Comparison of ENCODE assay signal across 13 cellular contexts in genomic region chrY:12421069-12421787, GRCh38.
DNase-seq lines count a peak whose midpoint lies in the region; ATAC-seq, FAIRE-seq and TF ChIP-seq lines count a peak whose summit lies in the region.
"Had no signal": no experiment of that assay in that cellular context is flagged by ENCODE, and none has a peak within 500 bp of the region (broad histone marks: within the 10 kb centered on the region; RNA-seq: fewer than 3 reads in every experiment).

No MANE protein-coding gene starts in this region.

- no peaks in the 10 kb centered on the region for H3K23me2 ChIP-seq in H1 (ENCODE audit: low read depth, low read length)

- peaks cover 0 to 6% of the 10 kb centered on the region in 2 donors for H3K27me3 Mint-ChIP-seq in natural killer cell (ENCODE audit: low read depth in 2 of 2)
- peaks cover 0 to 21% of the 10 kb centered on the region in 2 donors for H3K27me3 Mint-ChIP-seq in natural killer cell treated with Interleukin-12 subunit alpha and Interleukin-12 subunit beta and Interleukin-15 and Interleukin-18, amount 100 ng/mL, for 72 hours

- H3K27ac Mint-ChIP-seq in natural killer cell, result no peak overlapping the region
- no peak overlapping the region for H3K27ac Mint-ChIP-seq in natural killer cell treated with Interleukin-12 subunit alpha and Interleukin-12 subunit beta and Interleukin-15 and Interleukin-18, amount 100 ng/mL, for 72 hours

- POLR2A ChIA-PET in H1 (lab: Charles Lee; ENCODE audit: partially characterized antibody), result no interaction called here

- H3K27ac ChIP-seq in H1 (ENCODE audit: low read depth, low read length) (no peak overlapping the region), urinary bladder (ENCODE audit: low read depth) (no peak overlapping the region), kidney (ENCODE audit: low read depth in 2 of 2, low read length in 2 of 2) (no peak overlapping the region)

- no peak overlapping the region for H2AFZ ChIP-seq in H1 (ENCODE audit: low read length)

- no peak for TF ChIP-seq EP300 in H1 (IDR thresholded peaks at IDR 0.05; ENCODE audit: borderline replicate concordance in 1 of 2, low read depth in 2 of 2, low read length in 2 of 2)

- TF ChIP-seq CTCF in natural killer cell (IDR thresholded peaks at IDR 0.05), result no peak
- TF ChIP-seq CTCF in H1 (IDR thresholded peaks at IDR 0.05; ENCODE audit: control extremely low read depth in 1 of 3, insufficient read depth in 1 of 3, low read depth in 1 of 3, low read length in 3 of 3), result peak in 2 of 3 experiments; percentile 12 to 16; a peak in 2 of 4 replicates
- no peak for TF ChIP-seq CTCF in kidney (IDR thresholded peaks at IDR 0.05; ENCODE audit: borderline replicate concordance, extremely low read depth, insufficient read depth)

- H2BK120ac ChIP-seq in H1 (replicated peaks; ENCODE audit: low read depth, low read length), result no peak overlapping the region

- H3K4me3 ChIP-seq in H1 (ENCODE audit: extremely low read depth in 1 of 4, insufficient read depth in 2 of 4, low read depth in 3 of 4, low read length in 4 of 4), result peak overlapping the region in 2 of 4 experiments; percentile 40 to 53; a peak in 3 of 8 replicates
- peak overlapping the region; percentile 38 for H3K4me3 ChIP-seq in urinary bladder (ENCODE audit: low read depth, low read length)
- H3K4me3 ChIP-seq in kidney (ENCODE audit: low read length in 2 of 2), result no peak overlapping the region

- no peaks in the 10 kb centered on the region for H3K79me1 ChIP-seq in H1 (ENCODE audit: low read depth, low read length)

- H3K9me3 ChIP-seq in H1 (ENCODE audit: insufficient read depth in 2 of 2, low read depth in 1 of 2, low read length in 1 of 2), result peaks cover 0 to 15% of the 10 kb centered on the region in 2 experiments; a peak in 2 of 4 replicates
- H3K9me3 ChIP-seq in kidney (ENCODE audit: control insufficient read depth in 1 of 2, low read length in 2 of 2), result no peaks in the 10 kb centered on the region

- no peak overlapping the region for H4K5ac ChIP-seq in H1 (ENCODE audit: insufficient read length, low read depth, low read length)

- no peak overlapping the region for H4K91ac ChIP-seq in H1 (replicated peaks; ENCODE audit: insufficient read length, low read length)

- ATAC-seq in natural killer cell, result peak in 1 of 3 donors; percentile 42
- no peak for ATAC-seq in natural killer cell treated with Interleukin-12 subunit alpha and Interleukin-12 subunit beta and Interleukin-15 and Interleukin-18, amount 100 ng/mL, for 72 hours

- no peaks in the 10 kb centered on the region for H3K9me3 Mint-ChIP-seq in natural killer cell
- no peaks in the 10 kb centered on the region for H3K9me3 Mint-ChIP-seq in natural killer cell treated with Interleukin-12 subunit alpha and Interleukin-12 subunit beta and Interleukin-15 and Interleukin-18, amount 100 ng/mL, for 72 hours

- H3K27me3 ChIP-seq in H1 (replicated peaks in 1 of 4; ENCODE audit: control insufficient read depth in 3 of 4, extremely low read depth in 1 of 4, insufficient read depth in 3 of 4, low read length in 3 of 4), result no peaks in the 10 kb centered on the region; a peak in 2 of 7 replicates

- H3K79me2 ChIP-seq in H1 (ENCODE audit: control insufficient read depth in 1 of 2, insufficient read depth in 2 of 2, low read length in 2 of 2), result no peaks in the 10 kb centered on the region

- H3K56ac ChIP-seq in H1 (replicated peaks; ENCODE audit: insufficient read length, low read depth, low read length), result no peak overlapping the region

- H3K4ac ChIP-seq in H1 (replicated peaks; ENCODE audit: insufficient read length, low read depth, low read length), result no peak overlapping the region

- FAIRE-seq in H1 (lab: Jason Lieb, UNC) (no peak), kidney (lab: Jason Lieb, UNC) (no peak)

- H4K8ac ChIP-seq in H1 (ENCODE audit: extremely low read depth, insufficient read depth, low read length), result no peak overlapping the region

- no peak overlapping the region for H2AK5ac ChIP-seq in H1 (ENCODE audit: low read depth, low read length)

- no peak overlapping the region for H2BK5ac ChIP-seq in H1 (ENCODE audit: low read depth, low read length)

- no peak overlapping the region for H2BK20ac ChIP-seq in H1 (ENCODE audit: low read length)

- H3K9ac ChIP-seq in H1 (replicated peaks in 1 of 4; ENCODE audit: extremely low read depth in 1 of 4, low read depth in 3 of 4, low read length in 3 of 4), result no peak overlapping the region
- no peak overlapping the region for H3K9ac ChIP-seq in kidney (ENCODE audit: low read length in 2 of 2)

- no peak overlapping the region for H3K18ac ChIP-seq in H1 (ENCODE audit: extremely low read depth, low read length)

- no peak overlapping the region for H3K14ac ChIP-seq in H1 (ENCODE audit: insufficient read length)

- H3K4me3 Mint-ChIP-seq in natural killer cell, result no peak overlapping the region
- H3K4me3 Mint-ChIP-seq in natural killer cell treated with Interleukin-12 subunit alpha and Interleukin-12 subunit beta and Interleukin-15 and Interleukin-18, amount 100 ng/mL, for 72 hours, result no peak overlapping the region

- H2BK15ac ChIP-seq in H1 (ENCODE audit: low read length), result no peak overlapping the region

- H3K4me1 Mint-ChIP-seq in natural killer cell, result peaks cover 0 to 13% of the 10 kb centered on the region in 2 donors
- no peaks in the 10 kb centered on the region for H3K4me1 Mint-ChIP-seq in natural killer cell treated with Interleukin-12 subunit alpha and Interleukin-12 subunit beta and Interleukin-15 and Interleukin-18, amount 100 ng/mL, for 72 hours (ENCODE audit: low read depth in 2 of 2)

- H2BK12ac ChIP-seq in H1 (ENCODE audit: low read depth, low read length), result no peak overlapping the region

- no peak overlapping the region for H3K4me2 ChIP-seq in H1 (ENCODE audit: insufficient read depth in 1 of 2, low read depth in 2 of 2, low read length in 2 of 2)

- no peaks in the 10 kb centered on the region for H3K36me3 Mint-ChIP-seq in natural killer cell
- H3K36me3 Mint-ChIP-seq in natural killer cell treated with Interleukin-12 subunit alpha and Interleukin-12 subunit beta and Interleukin-15 and Interleukin-18, amount 100 ng/mL, for 72 hours, result no peaks in the 10 kb centered on the region

- H3K23ac ChIP-seq in H1 (ENCODE audit: insufficient read length), result no peak overlapping the region

- WGBS in H1 (ENCODE audit: extremely low coverage in 1 of 2, insufficient coverage in 1 of 2, insufficient read length in 1 of 2, insufficient replicate concordance in 2 of 2, low coverage in 1 of 2, low lambda C conversion rate in 2 of 2, missing lambda C conversion rate in 1 of 2), 2 experiments, result 66% methylated on average over 7 of the region's 60 CpGs; no CpG with 5 or more reads in 1 of the 2 experiments
- 2% methylated on average over 58 of the region's 60 CpGs for WGBS in urinary bladder

- H3K36me3 ChIP-seq in H1 (ENCODE audit: control insufficient read depth in 2 of 4, insufficient read depth in 4 of 4, low read length in 3 of 4) (no peaks in the 10 kb centered on the region; a peak in 1 of 8 replicates), urinary bladder (ENCODE audit: insufficient read depth) (no peaks in the 10 kb centered on the region), kidney (ENCODE audit: control insufficient read depth in 1 of 2, insufficient read depth in 2 of 2, low read length in 2 of 2) (no peaks in the 10 kb centered on the region)

- intact Hi-C loops in natural killer cell (cut with micrococcal nuclease), result no loop called here
- intact Hi-C loops in kidney (cut with DNase I), result no loop called here

- DNase-seq in natural killer cell (peak; percentile 15), H1 (ENCODE audit: low read depth in 1 of 2, low spot score in 2 of 2) (peak in 1 of 2 experiments; percentile 80), myocyte (ENCODE audit: low read depth) (peak; percentile 10), NCI-H2081 (lab: John Stamatoyannopoulos, UW) (no peak), SW 1271 (lab: John Stamatoyannopoulos, UW) (no peak), kidney (no peak)
- DNase-seq in natural killer cell treated with Interleukin-12 subunit alpha and Interleukin-12 subunit beta and Interleukin-15 and Interleukin-18, amount 100 ng/mL, for 72 hours (ENCODE audit: low spot score), result no peak
- DNase-seq: activated CD4-positive, alpha-beta T cell treated with anti-CD3 and anti-CD28 coated beads for 1 hour; activated effector memory CD4-positive, alpha-beta T cell treated with anti-CD3 and anti-CD28 coated beads, Interleukin-2, amount 50 U/mL, for 16 hours; foreskin melanocyte; MM.1S; NCI-H526 had no signal

- no peaks in the 10 kb centered on the region for H4K20me1 ChIP-seq in H1 (replicated peaks in 1 of 2; ENCODE audit: control insufficient read depth in 1 of 2, insufficient read depth in 2 of 2, low read length in 2 of 2)

- CTCF ChIA-PET in H1 (lab: Charles Lee; ENCODE audit: partially characterized antibody), result no interaction called here

- H3K4me1 ChIP-seq in H1 (replicated peaks in 1 of 4; ENCODE audit: control insufficient read depth in 3 of 4, insufficient read depth in 4 of 4, low read length in 3 of 4) (no peaks in the 10 kb centered on the region; a peak in 1 of 7 replicates), urinary bladder (ENCODE audit: insufficient read depth) (no peaks in the 10 kb centered on the region), kidney (ENCODE audit: control insufficient read depth in 1 of 2, insufficient read depth in 1 of 2, low read depth in 1 of 2, low read length in 2 of 2) (no peaks in the 10 kb centered on the region)

- TF ChIP-seq POLR2A in H1 (IDR thresholded peaks at IDR 0.05; ENCODE audit: control extremely low read depth in 1 of 2, low read depth in 2 of 2, low read length in 2 of 2), result no peak

- TF ChIP-seq RAD21 in H1 (IDR thresholded peaks at IDR 0.05 in 1 of 2, conservative IDR thresholded peaks at IDR 0.05 in 1 of 2; ENCODE audit: low read depth in 2 of 2, low read length in 2 of 2), result peak in 1 of 2 experiments; percentile 38; a peak in 2 of 4 replicates

TF ChIP-seq in H1, 55 proteins besides CTCF, POLR2A, EP300 and RAD21:
- no peak for TF ChIP-seq ZNF274 (IDR thresholded peaks at IDR 0.05; ENCODE audit: borderline replicate concordance, extremely low read depth, low read length)
- TF ChIP-seq RBBP5 (IDR thresholded peaks at IDR 0.05; ENCODE audit: borderline replicate concordance, low read depth, low read length), result no peak
- no peak for TF ChIP-seq CREB1 (IDR thresholded peaks at IDR 0.05)
- TF ChIP-seq SIRT6 (IDR thresholded peaks at IDR 0.05; ENCODE audit: low read length), result no peak

Comparison
In these comparisons a context has a peak if more than half of its experiments do, and no peak if none do; other contexts are left out.
1. DNase-seq: peak in natural killer cell (single experiment) and myocyte (single experiment); none in natural killer cell treated with Interleukin-12 subunit alpha and Interleukin-12 subunit beta and Interleukin-15 and Interleukin-18, amount 100 ng/mL, for 72 hours (single experiment), NCI-H2081 (0 of 2), SW 1271 (0 of 2) and kidney (single experiment).
2. CTCF ChIP-seq: peak in H1 (2 of 3); none in natural killer cell (single experiment) and kidney (single experiment).